Comparison of ENCODE assay signal across 1 cellular context in the genomic region with DNA sequence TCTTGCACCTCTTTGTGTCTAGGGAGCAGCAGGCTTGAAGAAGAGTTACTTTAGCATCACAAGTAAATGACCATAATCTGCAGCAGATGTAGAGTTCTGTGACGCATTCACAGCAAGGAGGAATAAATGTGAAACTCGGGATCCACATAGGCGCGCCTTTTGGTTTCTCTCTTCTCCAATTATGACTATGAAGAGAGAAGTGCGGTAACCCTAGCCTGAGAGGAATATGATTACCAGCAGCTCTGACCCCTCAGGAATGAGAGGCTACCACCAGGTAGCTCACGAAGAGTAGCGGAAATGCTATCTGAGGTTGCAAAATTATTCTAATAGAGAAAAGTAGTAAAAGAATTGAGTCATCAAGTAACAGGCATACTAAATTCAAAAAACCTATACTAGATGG.
TF ChIP-seq lines count a peak whose summit lies in the region.

No MANE protein-coding gene starts in this region.

TF ChIP-seq in GM12878, 131 proteins besides CTCF, POLR2A, EP300 and RAD21 (continued from another document):
- TF ChIP-seq, protein P1, sequence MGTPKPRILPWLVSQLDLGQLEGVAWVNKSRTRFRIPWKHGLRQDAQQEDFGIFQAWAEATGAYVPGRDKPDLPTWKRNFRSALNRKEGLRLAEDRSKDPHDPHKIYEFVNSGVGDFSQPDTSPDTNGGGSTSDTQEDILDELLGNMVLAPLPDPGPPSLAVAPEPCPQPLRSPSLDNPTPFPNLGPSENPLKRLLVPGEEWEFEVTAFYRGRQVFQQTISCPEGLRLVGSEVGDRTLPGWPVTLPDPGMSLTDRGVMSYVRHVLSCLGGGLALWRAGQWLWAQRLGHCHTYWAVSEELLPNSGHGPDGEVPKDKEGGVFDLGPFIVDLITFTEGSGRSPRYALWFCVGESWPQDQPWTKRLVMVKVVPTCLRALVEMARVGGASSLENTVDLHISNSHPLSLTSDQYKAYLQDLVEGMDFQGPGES (IDR thresholded peaks at IDR 0.05): no peak
- no peak for TF ChIP-seq MEF2B (IDR thresholded peaks at IDR 0.05; ENCODE audit: partially characterized antibody, poor library complexity, severe bottlenecking)
- TF ChIP-seq, protein P2, sequence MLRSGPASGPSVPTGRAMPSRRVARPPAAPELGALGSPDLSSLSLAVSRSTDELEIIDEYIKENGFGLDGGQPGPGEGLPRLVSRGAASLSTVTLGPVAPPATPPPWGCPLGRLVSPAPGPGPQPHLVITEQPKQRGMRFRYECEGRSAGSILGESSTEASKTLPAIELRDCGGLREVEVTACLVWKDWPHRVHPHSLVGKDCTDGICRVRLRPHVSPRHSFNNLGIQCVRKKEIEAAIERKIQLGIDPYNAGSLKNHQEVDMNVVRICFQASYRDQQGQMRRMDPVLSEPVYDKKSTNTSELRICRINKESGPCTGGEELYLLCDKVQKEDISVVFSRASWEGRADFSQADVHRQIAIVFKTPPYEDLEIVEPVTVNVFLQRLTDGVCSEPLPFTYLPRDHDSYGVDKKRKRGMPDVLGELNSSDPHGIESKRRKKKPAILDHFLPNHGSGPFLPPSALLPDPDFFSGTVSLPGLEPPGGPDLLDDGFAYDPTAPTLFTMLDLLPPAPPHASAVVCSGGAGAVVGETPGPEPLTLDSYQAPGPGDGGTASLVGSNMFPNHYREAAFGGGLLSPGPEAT (IDR thresholded peaks at IDR 0.05; ENCODE audit: low read depth): no peak
- TF ChIP-seq, protein P3, sequence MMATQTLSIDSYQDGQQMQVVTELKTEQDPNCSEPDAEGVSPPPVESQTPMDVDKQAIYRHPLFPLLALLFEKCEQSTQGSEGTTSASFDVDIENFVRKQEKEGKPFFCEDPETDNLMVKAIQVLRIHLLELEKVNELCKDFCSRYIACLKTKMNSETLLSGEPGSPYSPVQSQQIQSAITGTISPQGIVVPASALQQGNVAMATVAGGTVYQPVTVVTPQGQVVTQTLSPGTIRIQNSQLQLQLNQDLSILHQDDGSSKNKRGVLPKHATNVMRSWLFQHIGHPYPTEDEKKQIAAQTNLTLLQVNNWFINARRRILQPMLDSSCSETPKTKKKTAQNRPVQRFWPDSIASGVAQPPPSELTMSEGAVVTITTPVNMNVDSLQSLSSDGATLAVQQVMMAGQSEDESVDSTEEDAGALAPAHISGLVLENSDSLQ (IDR thresholded peaks at IDR 0.05): no peak
- TF ChIP-seq IRF4 (IDR thresholded peaks at IDR 0.05; ENCODE audit: low read depth, low read length): no peak
- TF ChIP-seq, protein P4, sequence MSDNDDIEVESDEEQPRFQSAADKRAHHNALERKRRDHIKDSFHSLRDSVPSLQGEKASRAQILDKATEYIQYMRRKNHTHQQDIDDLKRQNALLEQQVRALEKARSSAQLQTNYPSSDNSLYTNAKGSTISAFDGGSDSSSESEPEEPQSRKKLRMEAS (IDR thresholded peaks at IDR 0.05; ENCODE audit: low read depth, low read length): no peak
- TF ChIP-seq ZNF274 (IDR thresholded peaks at IDR 0.05; ENCODE audit: insufficient read depth, insufficient read length): no peak
- TF ChIP-seq SREBF2 (IDR thresholded peaks at IDR 0.05; ENCODE audit: low read length): no peak
- TF ChIP-seq, protein P5, sequence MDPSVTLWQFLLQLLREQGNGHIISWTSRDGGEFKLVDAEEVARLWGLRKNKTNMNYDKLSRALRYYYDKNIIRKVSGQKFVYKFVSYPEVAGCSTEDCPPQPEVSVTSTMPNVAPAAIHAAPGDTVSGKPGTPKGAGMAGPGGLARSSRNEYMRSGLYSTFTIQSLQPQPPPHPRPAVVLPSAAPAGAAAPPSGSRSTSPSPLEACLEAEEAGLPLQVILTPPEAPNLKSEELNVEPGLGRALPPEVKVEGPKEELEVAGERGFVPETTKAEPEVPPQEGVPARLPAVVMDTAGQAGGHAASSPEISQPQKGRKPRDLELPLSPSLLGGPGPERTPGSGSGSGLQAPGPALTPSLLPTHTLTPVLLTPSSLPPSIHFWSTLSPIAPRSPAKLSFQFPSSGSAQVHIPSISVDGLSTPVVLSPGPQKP (IDR thresholded peaks at IDR 0.05; ENCODE audit: low read depth, low read length): no peak
- TF ChIP-seq CREM (IDR thresholded peaks at IDR 0.05; ENCODE audit: low read depth): peak; percentile 67
- TF ChIP-seq, protein P6, sequence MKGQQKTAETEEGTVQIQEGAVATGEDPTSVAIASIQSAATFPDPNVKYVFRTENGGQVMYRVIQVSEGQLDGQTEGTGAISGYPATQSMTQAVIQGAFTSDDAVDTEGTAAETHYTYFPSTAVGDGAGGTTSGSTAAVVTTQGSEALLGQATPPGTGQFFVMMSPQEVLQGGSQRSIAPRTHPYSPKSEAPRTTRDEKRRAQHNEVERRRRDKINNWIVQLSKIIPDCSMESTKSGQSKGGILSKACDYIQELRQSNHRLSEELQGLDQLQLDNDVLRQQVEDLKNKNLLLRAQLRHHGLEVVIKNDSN (IDR thresholded peaks at IDR 0.05; ENCODE audit: borderline replicate concordance, extremely low read length, insufficient read depth, low read depth, low read length): no peak
- no peak for TF ChIP-seq RELA (IDR thresholded peaks at IDR 0.05; ENCODE audit: borderline replicate concordance, partially characterized antibody)
- no peak for TF ChIP-seq GATAD2B (conservative IDR thresholded peaks at IDR 0.05; ENCODE audit: low read depth)
- TF ChIP-seq ZNF217 (IDR thresholded peaks at IDR 0.05): no peak
- TF ChIP-seq, protein P7, sequence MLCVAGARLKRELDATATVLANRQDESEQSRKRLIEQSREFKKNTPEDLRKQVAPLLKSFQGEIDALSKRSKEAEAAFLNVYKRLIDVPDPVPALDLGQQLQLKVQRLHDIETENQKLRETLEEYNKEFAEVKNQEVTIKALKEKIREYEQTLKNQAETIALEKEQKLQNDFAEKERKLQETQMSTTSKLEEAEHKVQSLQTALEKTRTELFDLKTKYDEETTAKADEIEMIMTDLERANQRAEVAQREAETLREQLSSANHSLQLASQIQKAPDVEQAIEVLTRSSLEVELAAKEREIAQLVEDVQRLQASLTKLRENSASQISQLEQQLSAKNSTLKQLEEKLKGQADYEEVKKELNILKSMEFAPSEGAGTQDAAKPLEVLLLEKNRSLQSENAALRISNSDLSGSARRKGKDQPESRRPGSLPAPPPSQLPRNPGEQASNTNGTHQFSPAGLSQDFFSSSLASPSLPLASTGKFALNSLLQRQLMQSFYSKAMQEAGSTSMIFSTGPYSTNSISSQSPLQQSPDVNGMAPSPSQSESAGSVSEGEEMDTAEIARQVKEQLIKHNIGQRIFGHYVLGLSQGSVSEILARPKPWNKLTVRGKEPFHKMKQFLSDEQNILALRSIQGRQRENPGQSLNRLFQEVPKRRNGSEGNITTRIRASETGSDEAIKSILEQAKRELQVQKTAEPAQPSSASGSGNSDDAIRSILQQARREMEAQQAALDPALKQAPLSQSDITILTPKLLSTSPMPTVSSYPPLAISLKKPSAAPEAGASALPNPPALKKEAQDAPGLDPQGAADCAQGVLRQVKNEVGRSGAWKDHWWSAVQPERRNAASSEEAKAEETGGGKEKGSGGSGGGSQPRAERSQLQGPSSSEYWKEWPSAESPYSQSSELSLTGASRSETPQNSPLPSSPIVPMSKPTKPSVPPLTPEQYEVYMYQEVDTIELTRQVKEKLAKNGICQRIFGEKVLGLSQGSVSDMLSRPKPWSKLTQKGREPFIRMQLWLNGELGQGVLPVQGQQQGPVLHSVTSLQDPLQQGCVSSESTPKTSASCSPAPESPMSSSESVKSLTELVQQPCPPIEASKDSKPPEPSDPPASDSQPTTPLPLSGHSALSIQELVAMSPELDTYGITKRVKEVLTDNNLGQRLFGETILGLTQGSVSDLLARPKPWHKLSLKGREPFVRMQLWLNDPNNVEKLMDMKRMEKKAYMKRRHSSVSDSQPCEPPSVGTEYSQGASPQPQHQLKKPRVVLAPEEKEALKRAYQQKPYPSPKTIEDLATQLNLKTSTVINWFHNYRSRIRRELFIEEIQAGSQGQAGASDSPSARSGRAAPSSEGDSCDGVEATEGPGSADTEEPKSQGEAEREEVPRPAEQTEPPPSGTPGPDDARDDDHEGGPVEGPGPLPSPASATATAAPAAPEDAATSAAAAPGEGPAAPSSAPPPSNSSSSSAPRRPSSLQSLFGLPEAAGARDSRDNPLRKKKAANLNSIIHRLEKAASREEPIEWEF (IDR thresholded peaks at IDR 0.05; ENCODE audit: insufficient replicate concordance, low read depth, low read length): no peak
- no peak for TF ChIP-seq NR2F1 (conservative IDR thresholded peaks at IDR 0.05)
- TF ChIP-seq SMAD5 (IDR thresholded peaks at IDR 0.05; ENCODE audit: low read depth): no peak
